In the genomic region with DNA sequence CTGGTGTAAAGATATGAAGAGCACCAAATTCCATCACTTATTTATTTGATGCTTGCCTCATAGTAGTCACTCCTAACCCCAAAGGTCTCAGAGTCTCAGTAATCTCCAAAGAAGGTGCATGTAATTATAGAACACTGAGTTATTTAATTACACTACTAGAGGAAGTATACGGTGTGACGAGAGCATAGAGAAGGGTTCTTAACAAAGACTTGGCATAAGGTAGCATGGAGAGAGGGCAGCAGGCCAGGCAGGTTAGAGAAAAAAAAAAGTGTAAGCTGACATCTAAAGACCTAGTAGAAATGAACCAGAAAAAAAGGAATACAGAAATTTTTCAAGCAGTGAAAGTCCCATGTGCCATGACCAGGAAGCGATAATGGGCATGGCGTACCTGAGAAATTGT, we compare ENCODE assay signal across 15 cellular contexts.
DNase-seq lines count a peak whose midpoint lies in the region; ATAC-seq, FAIRE-seq and TF ChIP-seq lines count a peak whose summit lies in the region.
"Had no signal": no experiment of that assay in that cellular context is flagged by ENCODE, and none has a peak within 500 bp of the region (broad histone marks: within the 10 kb centered on the region; RNA-seq: fewer than 3 reads in every experiment).

No MANE protein-coding gene starts in this region.

- no peaks in the 10 kb centered on the region for H3K9me3 ChIP-seq in right atrium auricular region
- no peaks in the 10 kb centered on the region for H3K9me3 ChIP-seq in left lung
- no peaks in the 10 kb centered on the region for H3K9me3 ChIP-seq in thyroid gland
- H3K9me3 ChIP-seq: A549, BE2C had no signal

- no peak for TF ChIP-seq POLR2A in thyroid gland (IDR thresholded peaks at IDR 0.05)

- 29 to 47% methylated on average over 4 of the region's 4 CpGs for WGBS in thyroid gland, 2 donors

- TF ChIP-seq CTCF in right atrium auricular region (IDR thresholded peaks at IDR 0.05) (no peak), left lung (IDR thresholded peaks at IDR 0.05) (no peak), thyroid gland (IDR thresholded peaks at IDR 0.05) (no peak)

- H3K27ac ChIP-seq in right atrium auricular region: no peak overlapping the region
- no peak overlapping the region for H3K27ac ChIP-seq in left lung
- no peak overlapping the region for H3K27ac ChIP-seq in thyroid gland
- H3K27ac ChIP-seq: A549, C4-2B had no signal

- H3K4me3 ChIP-seq in right atrium auricular region: no peak overlapping the region
- H3K4me3 ChIP-seq in left lung: no peak overlapping the region
- no peak overlapping the region for H3K4me3 ChIP-seq in thyroid gland (replicated peaks in 1 of 3)
- H3K4me3 ChIP-seq: A549 had no signal

- no peak for FAIRE-seq in GM19239 (lab: Jason Lieb, UNC)
- FAIRE-seq: A549, GM12892 had no signal

- ATAC-seq in left ventricle myocardium superior (peak; percentile 63), left lung (peak; percentile 95)
- ATAC-seq: A549 had no signal

- no peaks in the 10 kb centered on the region for H3K27me3 ChIP-seq in right atrium auricular region
- H3K27me3 ChIP-seq in left lung: no peaks in the 10 kb centered on the region
- H3K27me3 ChIP-seq in thyroid gland: no peaks in the 10 kb centered on the region
- H3K27me3 ChIP-seq: BE2C had no signal

- H3K4me1 ChIP-seq in right atrium auricular region (peaks cover 0 to 9% of the 10 kb centered on the region in 2 donors), left lung (no peaks in the 10 kb centered on the region), thyroid gland (peaks cover 0 to 3% of the 10 kb centered on the region in 2 donors)
- H3K4me1 ChIP-seq: A549, BE2C had no signal

- H3K36me3 ChIP-seq in right atrium auricular region (no peaks in the 10 kb centered on the region), left lung (no peaks in the 10 kb centered on the region), thyroid gland (no peaks in the 10 kb centered on the region)
- H3K36me3 ChIP-seq: BE2C had no signal

- intact Hi-C loops in left ventricle myocardium superior (cut with micrococcal nuclease): no loop called here
- intact Hi-C loops in left lung (cut with DNase I): no loop called here
- intact Hi-C loops in thyroid gland (cut with DNase I): no loop called here

- DNase-seq in left ventricle myocardium superior: peak; percentile 25
- DNase-seq in right atrium auricular region (ENCODE audit: low spot score): no peak
- DNase-seq in left lung: no peak
- DNase-seq in thyroid gland: peak; percentile 73 to 74
- no peak for DNase-seq in GM19239 (ENCODE audit: insufficient read length, low spot score)
- no peak for DNase-seq in stimulated activated CD4-positive, alpha-beta T cell treated with anti-CD3 and anti-CD28 coated beads, Interleukin-2, amount 100 ng/mL, for 48 hours
- DNase-seq: BE2C; CD4-positive, alpha-beta memory T cell; DND-41; GDM1; GOT3; H9 had no signal

Comparison
In these comparisons a context has a peak if more than half of its experiments do, and no peak if none do; other contexts are left out.
1. DNase-seq: peak in left ventricle myocardium superior (single experiment) and thyroid gland (2 of 2); none in right atrium auricular region (single experiment), left lung (0 of 2), GM19239 (single experiment) and stimulated activated CD4-positive, alpha-beta T cell treated with anti-CD3 and anti-CD28 coated beads, Interleukin-2, amount 100 ng/mL, for 48 hours (0 of 2).